ENCODE assay signal across 15 cellular contexts in the genomic region with DNA sequence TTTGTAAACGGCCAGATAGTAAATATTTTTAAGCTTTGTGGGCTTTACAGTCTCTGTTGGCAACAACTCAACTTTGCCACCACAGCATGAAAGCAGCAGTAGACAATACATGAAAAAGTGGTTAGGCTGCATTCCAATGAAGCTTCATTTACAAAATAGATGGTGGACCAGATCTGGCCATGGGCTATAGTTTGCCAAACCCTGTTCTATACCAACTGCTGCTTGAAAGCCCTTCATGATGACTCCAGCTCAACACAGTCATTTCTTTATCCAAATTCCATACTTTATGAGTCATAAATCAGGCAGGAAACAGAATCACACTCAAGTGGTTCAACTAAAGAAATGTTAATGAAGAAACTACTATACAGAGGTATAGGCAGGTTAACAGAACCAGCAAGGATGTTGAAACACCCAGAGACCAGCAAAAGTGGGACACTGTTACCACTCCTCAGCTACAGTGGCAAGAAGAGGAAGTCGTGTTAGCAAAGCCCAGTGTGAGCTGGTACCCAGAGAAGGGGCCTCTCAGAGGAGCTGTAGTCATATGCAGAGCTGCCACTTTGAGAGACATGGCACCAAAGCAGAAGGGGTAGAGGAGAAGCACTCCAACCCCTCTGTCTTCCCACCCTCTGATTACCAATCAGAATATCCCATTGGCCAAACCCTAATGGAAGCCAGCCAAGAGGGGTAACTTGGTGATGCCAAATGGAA.
DNase-seq lines count a peak whose midpoint lies in the region; ATAC-seq, FAIRE-seq and TF ChIP-seq lines count a peak whose summit lies in the region.
"Had no signal": no experiment of that assay in that cellular context is flagged by ENCODE, and none has a peak within 500 bp of the region (broad histone marks: within the 10 kb centered on the region; RNA-seq: fewer than 3 reads in every experiment).

No MANE protein-coding gene starts in this region.

- no peak for TF ChIP-seq CTCF in HL-60 (IDR thresholded peaks at IDR 0.05; ENCODE audit: insufficient read depth, low read length)
- TF ChIP-seq CTCF in fibroblast of pulmonary artery (IDR thresholded peaks at IDR 0.05; ENCODE audit: low read length, missing control alignments), result no peak
- TF ChIP-seq CTCF in HepG2 (CRISPR knock-in tag; IDR thresholded peaks at IDR 0.05), result no peak

- DNase-seq in AG20443 (ENCODE audit: low spot score) (peak; percentile 64), HL-60 (ENCODE audit: low read depth in 1 of 2, low spot score in 1 of 2) (peak; percentile 62 to 83), SK-MEL-5 (ENCODE audit: low read depth, low spot score) (peak; percentile 31), fibroblast of pulmonary artery (ENCODE audit: low read depth) (peak; percentile 29), DMS 273 treated with DMSO at 0.1 percent for 48 hours (lab: John Stamatoyannopoulos, UW) (no peak), HepG2 (ENCODE audit: low spot score) (no peak)
- DNase-seq: activated B cell treated with CpG ODN at 0.5 μM for 24 hours; activated naive CD4-positive, alpha-beta T cell treated with anti-CD3 and anti-CD28 coated beads, Interleukin-2, amount 50 U/mL, for 16 hours; CD8-positive, alpha-beta T cell; NCI-H1092; NK-92 treated with Interleukin-12 subunit alpha and Interleukin-12 subunit beta, amount 100 ng/mL, for 24 hours; stimulated activated CD4-positive, alpha-beta T cell treated with anti-CD3 and anti-CD28 coated beads, Interleukin-2, amount 100 ng/mL, for 48 hours had no signal

- peaks cover 24% of the 10 kb centered on the region for H3K4me1 ChIP-seq in HepG2 (ENCODE audit: insufficient read depth, low read length)
- H3K4me1 ChIP-seq: suprapubic skin had no signal

- no peaks in the 10 kb centered on the region for H3K79me2 ChIP-seq in HepG2 (ENCODE audit: insufficient read depth, low read length)

- no peak for FAIRE-seq in HepG2 (lab: Jason Lieb, UNC)

- H3K4me2 ChIP-seq in HepG2 (ENCODE audit: low read depth, low read length), result no peak overlapping the region

- BruUV-seq in HepG2 (replicated peaks; lab: Mats Ljungman, UMichigan), result no TSS peak

- WGBS in HepG2 (ENCODE audit: low lambda C conversion rate), result 5% methylated on average over 2 of the region's 2 CpGs

- CTCF ChIA-PET in HepG2 (lab: Yijun Ruan, JAX; ENCODE audit: low intra/inter-chr PET ratio, low total read pairs), result no interaction called here

- H3K27me3 ChIP-seq in HL-60 (ENCODE audit: insufficient read depth, poor library complexity, severe bottlenecking), result no peaks in the 10 kb centered on the region
- peaks cover 0 to 8% of the 10 kb centered on the region in 2 experiments; a peak in 1 of 5 replicates for H3K27me3 ChIP-seq in HepG2 (ENCODE audit: control insufficient read depth in 1 of 2, insufficient read depth in 2 of 2, low read length in 2 of 2)
- H3K27me3 ChIP-seq: suprapubic skin had no signal

- POLR2A ChIA-PET in HepG2 (lab: Yijun Ruan, JAX), result no interaction called here

- H3K36me3 ChIP-seq in HepG2 (replicated peaks in 1 of 2; ENCODE audit: control insufficient read depth in 1 of 2, insufficient read depth in 2 of 2, low read length in 2 of 2), result no peaks in the 10 kb centered on the region
- H3K36me3 ChIP-seq: suprapubic skin had no signal

- H3K9ac ChIP-seq in HepG2 (ENCODE audit: insufficient read depth, low read depth, low read length), result no peak overlapping the region

- TF ChIP-seq RAD21 in HepG2 (CRISPR knock-in tag; IDR thresholded peaks at IDR 0.05), result no peak

- no peak for TF ChIP-seq POLR2A in HepG2 (IDR thresholded peaks at IDR 0.05; ENCODE audit: insufficient read depth in 1 of 2, low read depth in 2 of 2, low read length in 2 of 2)

- intact Hi-C loops in HepG2 (cut with micrococcal nuclease; ENCODE audit: unreplicated experiment), result no loop called here

- H3K4me3 ChIP-seq in HL-60 (replicated peaks; ENCODE audit: insufficient read depth, low read length) (no peak overlapping the region), fibroblast of pulmonary artery (replicated peaks; ENCODE audit: low read depth, low read length) (no peak overlapping the region), HepG2 (replicated peaks in 1 of 3; ENCODE audit: insufficient read depth in 1 of 3, low read depth in 2 of 3, low read length in 3 of 3) (no peak overlapping the region)
- H3K4me3 ChIP-seq: suprapubic skin had no signal

- H4K20me1 ChIP-seq in HepG2 (ENCODE audit: insufficient read depth, low read length), result no peaks in the 10 kb centered on the region

- TF ChIP-seq EP300 in HepG2 (IDR thresholded peaks at IDR 0.05; ENCODE audit: low read depth in 2 of 2, low read length in 2 of 2) (no peak), HepG2 (CRISPR knock-in tag; IDR thresholded peaks at IDR 0.05; ENCODE audit: borderline replicate concordance) (no peak)

- H3K27ac ChIP-seq in HL-60 (replicated peaks), result no peak overlapping the region
- H3K27ac ChIP-seq in HepG2 (ENCODE audit: extremely low read length, insufficient read depth, low read length), result no peak overlapping the region
- H3K27ac ChIP-seq: suprapubic skin had no signal

- in situ Hi-C loops in SK-MEL-5 (cut with HindIII; ENCODE audit: low pct_unique_long_range_greater_than_20kb, low sequenced_read_pairs) (no loop called here), HepG2 (cut with HindIII; ENCODE audit: extremely low pct_ligation_motif_present, low pct_unique_long_range_greater_than_20kb) (no loop called here)

- ATAC-seq in GM18873 (IDR thresholded peaks at IDR 0.05; ENCODE audit: low FRiP score, unreplicated experiment) (no peak), HG03108 (IDR thresholded peaks at IDR 0.05; ENCODE audit: unreplicated experiment) (no peak), HepG2 (no peak)
- ATAC-seq: CD8-positive, alpha-beta T cell had no signal

- no peak overlapping the region for H2AFZ ChIP-seq in HepG2 (ENCODE audit: low read length)

- no peaks in the 10 kb centered on the region for H3K9me3 ChIP-seq in HepG2 (ENCODE audit: low read length)
- H3K9me3 ChIP-seq: suprapubic skin had no signal

TF ChIP-seq in HepG2, 621 proteins besides CTCF, POLR2A, EP300 and RAD21:
- TF ChIP-seq ZNF557 (CRISPR knock-in tag; IDR thresholded peaks at IDR 0.05) (no peak), FIP1L1 (IDR thresholded peaks at IDR 0.05; ENCODE audit: borderline replicate concordance, insufficient read depth, low read depth, low read length) (no peak), RCOR2 (CRISPR knock-in tag; IDR thresholded peaks at IDR 0.05) (no peak), KAT2B (IDR thresholded peaks at IDR 0.05; ENCODE audit: borderline replicate concordance, low read depth, low read length) (no peak), ZNF580 (CRISPR knock-in tag; IDR thresholded peaks at IDR 0.05; ENCODE audit: borderline replicate concordance, low read depth) (no peak), SP2 (CRISPR knock-in tag; IDR thresholded peaks at IDR 0.05) (no peak), ZNF616 (CRISPR knock-in tag; IDR thresholded peaks at IDR 0.05; ENCODE audit: low read depth) (no peak), BCL6 (CRISPR knock-in tag; IDR thresholded peaks at IDR 0.05) (no peak), DNMT1 (CRISPR knock-in tag; IDR thresholded peaks at IDR 0.05) (no peak)
- TF ChIP-seq, protein P1, sequence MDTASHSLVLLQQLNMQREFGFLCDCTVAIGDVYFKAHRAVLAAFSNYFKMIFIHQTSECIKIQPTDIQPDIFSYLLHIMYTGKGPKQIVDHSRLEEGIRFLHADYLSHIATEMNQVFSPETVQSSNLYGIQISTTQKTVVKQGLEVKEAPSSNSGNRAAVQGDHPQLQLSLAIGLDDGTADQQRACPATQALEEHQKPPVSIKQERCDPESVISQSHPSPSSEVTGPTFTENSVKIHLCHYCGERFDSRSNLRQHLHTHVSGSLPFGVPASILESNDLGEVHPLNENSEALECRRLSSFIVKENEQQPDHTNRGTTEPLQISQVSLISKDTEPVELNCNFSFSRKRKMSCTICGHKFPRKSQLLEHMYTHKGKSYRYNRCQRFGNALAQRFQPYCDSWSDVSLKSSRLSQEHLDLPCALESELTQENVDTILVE (CRISPR knock-in tag; IDR thresholded peaks at IDR 0.05), result no peak
TF ChIP-seq in HepG2: peak in this region for 0.

Comparison
In these comparisons a context has a peak if more than half of its experiments do, and no peak if none do; other contexts are left out.
1. DNase-seq: peak in AG20443 (single experiment), HL-60 (2 of 2), SK-MEL-5 (single experiment) and fibroblast of pulmonary artery (single experiment); none in DMS 273 treated with DMSO at 0.1 percent for 48 hours (single experiment) and HepG2 (single experiment).